Comparison of ENCODE assay signal across 7 cellular contexts in the genomic region with DNA sequence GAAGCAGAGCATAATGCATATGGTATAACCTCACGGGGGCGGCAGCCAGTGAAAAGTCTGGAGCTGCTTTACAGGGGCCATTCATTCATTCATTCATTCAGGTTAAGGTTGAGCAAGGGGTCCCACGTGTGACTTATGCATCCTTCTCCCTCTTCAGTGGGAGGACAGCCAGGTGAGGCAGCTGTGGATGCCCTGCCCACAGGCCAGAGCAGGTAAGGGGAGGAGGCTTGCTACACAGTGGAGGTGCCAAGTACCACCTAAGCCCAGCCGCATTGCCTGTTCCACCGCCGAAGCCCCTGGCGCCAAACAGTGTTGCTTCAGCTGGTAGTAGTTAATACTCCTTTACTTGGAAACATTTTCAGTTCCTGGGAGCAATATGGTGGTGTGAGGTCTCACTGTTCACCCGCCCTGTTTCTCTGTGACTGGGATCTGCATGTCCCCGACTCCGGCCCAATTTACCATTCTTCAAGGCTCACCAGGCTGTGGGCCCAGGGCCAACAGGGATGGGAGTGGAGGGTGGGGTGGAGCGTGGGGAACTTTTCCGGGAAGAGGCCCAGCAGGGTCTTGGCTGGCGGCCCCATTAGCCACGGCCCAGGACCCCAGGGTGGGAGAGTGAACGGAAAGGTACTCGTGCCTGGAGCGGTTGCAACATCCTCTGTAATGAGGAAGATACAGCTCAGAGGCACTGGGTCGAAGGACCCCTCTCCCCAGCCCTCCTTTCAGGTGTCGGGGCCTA. TPM values are rescaled to one million over a fixed set of nuclear protein-coding genes. Genes with fewer than 3 reads are reported as not detected.
DNase-seq lines count a peak whose midpoint lies in the region; ATAC-seq, FAIRE-seq and TF ChIP-seq lines count a peak whose summit lies in the region.

No MANE protein-coding gene starts in this region.

- H3K27me3 ChIP-seq in NT2/D1 (ENCODE audit: insufficient read depth, insufficient read length) (peaks cover 70% of the 10 kb centered on the region), endothelial cell of umbilical vein (ENCODE audit: control insufficient read depth in 2 of 2, insufficient read depth in 2 of 2, low read length in 2 of 2) (peaks cover 6 to 31% of the 10 kb centered on the region in 2 experiments), mucosa of rectum (ENCODE audit: control insufficient read depth in 2 of 2, insufficient read depth in 2 of 2, low read length in 2 of 2) (peaks cover 17 to 35% of the 10 kb centered on the region in 2 donors), thyroid gland (peaks cover 5% of the 10 kb centered on the region)

- peak overlapping the region; percentile 47 for H3K9ac ChIP-seq in NT2/D1 (ENCODE audit: insufficient read length, low read depth)
- no peak overlapping the region for H3K9ac ChIP-seq in endothelial cell of umbilical vein (replicated peaks; ENCODE audit: extremely low read depth, insufficient read depth, low read length)
- no peak overlapping the region for H3K9ac ChIP-seq in mucosa of rectum (ENCODE audit: low read depth in 1 of 2, low read length in 2 of 2)

- TF ChIP-seq POLR2A in endothelial cell of umbilical vein (IDR thresholded peaks at IDR 0.05; ENCODE audit: low read depth, low read length) (no peak), thyroid gland (IDR thresholded peaks at IDR 0.05) (no peak)

- CTCF ChIA-PET in endothelial cell of umbilical vein (lab: Charles Lee) = interaction anchor here (0.6 to 3.5 kb wide), 5 partner anchors 12 to 121 kb away, joined by 3 to 26 read pairs (median 3); no protein-coding TSS in a partner anchor

- intact Hi-C loops in endothelial cell of umbilical vein (cut with micrococcal nuclease) = no loop called here
- intact Hi-C loops in thyroid gland (cut with DNase I) = no loop called here

- WGBS in thyroid gland, 2 donors = 47 to 48% methylated on average over 17 to 18 of the region's 19 CpGs

- BruUV-seq in endothelial cell of umbilical vein (replicated peaks; lab: Mats Ljungman, UMichigan) = no TSS peak

- dilution Hi-C loops in endothelial cell of umbilical vein (cut with MboI; ENCODE audit: extremely low pct_ligation_motif_present, low sequenced_read_pairs) = no loop called here

- H3K79me2 ChIP-seq in endothelial cell of umbilical vein (ENCODE audit: control insufficient read depth, insufficient read depth, low read length) = no peaks in the 10 kb centered on the region

- H3K27ac ChIP-seq in endothelial cell of umbilical vein (ENCODE audit: insufficient read depth, low read depth, low read length) (no peak overlapping the region), mucosa of rectum (ENCODE audit: low read depth in 2 of 2, low read length in 2 of 2) (peak overlapping the region; percentile 16 to 57), thyroid gland (peak overlapping the region in 2 of 3 donors; percentile 57 to 68)

- peak overlapping the region; percentile 41 for H3K4me3 ChIP-seq in NT2/D1 (ENCODE audit: insufficient read length, low read depth)
- peak overlapping the region in 2 of 3 experiments; percentile 23 to 47 for H3K4me3 ChIP-seq in endothelial cell of umbilical vein (replicated peaks in 1 of 3; ENCODE audit: insufficient read depth in 1 of 3, low read depth in 1 of 3, low read length in 3 of 3)
- H3K4me3 ChIP-seq in mucosa of rectum (ENCODE audit: low read length in 2 of 2) = peak overlapping the region; percentile 41 to 48
- peak overlapping the region in 1 of 3 donors; percentile 49 for H3K4me3 ChIP-seq in thyroid gland (replicated peaks in 1 of 3)

- H3K36me3 ChIP-seq in NT2/D1 (ENCODE audit: insufficient read depth, insufficient read length, low read length) = no peaks in the 10 kb centered on the region
- no peaks in the 10 kb centered on the region for H3K36me3 ChIP-seq in endothelial cell of umbilical vein (ENCODE audit: control insufficient read depth in 2 of 2, extremely low read depth in 1 of 2, insufficient read depth in 2 of 2, low read length in 2 of 2)
- H3K36me3 ChIP-seq in mucosa of rectum (ENCODE audit: control insufficient read depth in 2 of 2, insufficient read depth in 2 of 2, low read length in 2 of 2) = no peaks in the 10 kb centered on the region
- no peaks in the 10 kb centered on the region for H3K36me3 ChIP-seq in thyroid gland

- H2AFZ ChIP-seq in endothelial cell of umbilical vein (ENCODE audit: low read depth, low read length) = peak overlapping the region; percentile 41

- H3K9me1 ChIP-seq in endothelial cell of umbilical vein (replicated peaks; ENCODE audit: control insufficient read depth, extremely low read depth, insufficient read depth, low read length) = no peaks in the 10 kb centered on the region

- DNase-seq in NT2/D1 (ENCODE audit: low read depth, low spot score) (no peak), endothelial cell of umbilical vein (ENCODE audit: low read depth, low spot score) (no peak), thyroid gland (peak in 1 of 2 donors; percentile 19), OCI-M2 (lab: John Stamatoyannopoulos, UW; ENCODE audit: unreplicated experiment) (no peak), D341Med (ENCODE audit: low spot score) (no peak)

- no peak for ATAC-seq in HG03175 (IDR thresholded peaks at IDR 0.05; ENCODE audit: unreplicated experiment)

- no peaks in the 10 kb centered on the region for H3K9me3 ChIP-seq in NT2/D1 (ENCODE audit: insufficient read depth, low read length)
- H3K9me3 ChIP-seq in endothelial cell of umbilical vein (replicated peaks; ENCODE audit: control insufficient read depth, insufficient read depth, low read length) = no peaks in the 10 kb centered on the region
- no peaks in the 10 kb centered on the region for H3K9me3 ChIP-seq in mucosa of rectum (ENCODE audit: control insufficient read depth in 2 of 2, low read length in 2 of 2)
- H3K9me3 ChIP-seq in thyroid gland = no peaks in the 10 kb centered on the region

- H3K4me1 ChIP-seq in NT2/D1 (ENCODE audit: insufficient read depth, insufficient read length) = peaks cover 6% of the 10 kb centered on the region
- H3K4me1 ChIP-seq in endothelial cell of umbilical vein (ENCODE audit: control insufficient read depth, extremely low read depth, insufficient read depth, low read length) = peaks cover 8% of the 10 kb centered on the region
- H3K4me1 ChIP-seq in mucosa of rectum (ENCODE audit: control insufficient read depth in 2 of 2, insufficient read depth in 2 of 2, low read length in 2 of 2) = peaks cover 2 to 3% of the 10 kb centered on the region in 2 donors
- H3K4me1 ChIP-seq in thyroid gland = peaks cover 13 to 18% of the 10 kb centered on the region in 2 donors

- TF ChIP-seq CTCF in endothelial cell of umbilical vein (IDR thresholded peaks at IDR 0.05; ENCODE audit: extremely low read depth in 1 of 2, insufficient read depth in 1 of 2, low read depth in 1 of 2, low read length in 2 of 2) = no peak
- no peak for TF ChIP-seq CTCF in thyroid gland (IDR thresholded peaks at IDR 0.05)

- POLR2A ChIA-PET in endothelial cell of umbilical vein (lab: Charles Lee) = interaction anchor here (0.6 kb wide), 2 partner anchors 35 to 103 kb away, joined by 3 read pairs; no protein-coding TSS in a partner anchor

- H3K4me2 ChIP-seq in endothelial cell of umbilical vein (ENCODE audit: insufficient read depth, low read length) = peak overlapping the region; percentile 52

- no peak for FAIRE-seq in endothelial cell of umbilical vein (lab: Jason Lieb, UNC)

- no peaks in the 10 kb centered on the region for H4K20me1 ChIP-seq in endothelial cell of umbilical vein (replicated peaks; ENCODE audit: control insufficient read depth, extremely low read depth, insufficient read depth, low read length)

TF ChIP-seq in endothelial cell of umbilical vein, 7 proteins besides CTCF, POLR2A, EP300 and RAD21:
- TF ChIP-seq JUN (IDR thresholded peaks at IDR 0.05; ENCODE audit: borderline replicate concordance, insufficient read depth, insufficient read length, low read depth) (no peak), EZH2 (IDR thresholded peaks at IDR 0.05; ENCODE audit: borderline replicate concordance, low read depth, low read length, severe bottlenecking) (peak; percentile 17)
- TF ChIP-seq, protein P1, sequence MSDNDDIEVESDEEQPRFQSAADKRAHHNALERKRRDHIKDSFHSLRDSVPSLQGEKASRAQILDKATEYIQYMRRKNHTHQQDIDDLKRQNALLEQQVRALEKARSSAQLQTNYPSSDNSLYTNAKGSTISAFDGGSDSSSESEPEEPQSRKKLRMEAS (IDR thresholded peaks at IDR 0.05; ENCODE audit: insufficient read depth, insufficient read length) = no peak

RNA-seq across cellular contexts. Expression of gene PODN, which starts 0.7 kb away (rescaled TPM):
- total RNA-seq in endothelial cell of umbilical vein (1.5 and 2.0 TPM in 2 replicates), thyroid gland (100 to 1,000 TPM in 2 of 4 donors, 10 to 100 TPM in 2; 80.8 to 125 (median 101) TPM)
- 1.3 and 1.4 TPM in 2 replicates for polyA plus RNA-seq in endothelial cell of umbilical vein
- polyA plus RNA-seq in endothelial cell of umbilical vein (2011; cell fraction: cytosol; rRNA removed) = 0.71 and 0.76 TPM in 2 replicates
- polyA plus RNA-seq in endothelial cell of umbilical vein (2011; cell fraction: nucleus; rRNA removed) = 2.8 and 3.1 TPM in 2 replicates
- polyA plus RNA-seq in endothelial cell of umbilical vein (2012) = 1.4 and 2.1 TPM in 2 replicates
- polyA minus RNA-seq in endothelial cell of umbilical vein = 0.28 and 0.92 TPM in 2 replicates
- polyA minus RNA-seq in endothelial cell of umbilical vein (2011; cell fraction: cytosol; rRNA and poly(A)+ RNA removed) = not detected
- polyA minus RNA-seq in endothelial cell of umbilical vein (2011; cell fraction: nucleus; rRNA and poly(A)+ RNA removed) = 0.77 and 0.87 TPM in 2 replicates

Comparison
In these comparisons a context has a peak if more than half of its experiments do, and no peak if none do; other contexts are left out.
1. RNA of gene PODN, which starts 0.7 kb away (total RNA-seq): 80.8 to 125 TPM in thyroid gland; 1.5 to 2.0 TPM in endothelial cell of umbilical vein; every median in the first group is over 10 times any median in the second.